20 cellular contexts compared by ENCODE assay signal in genomic region chr6:148293181-148293995, GRCh38. TPM values are rescaled to one million over a fixed set of nuclear protein-coding genes. Genes with fewer than 3 reads are reported as not detected.
A peak's percentile ranks its signal among the peaks of the same experiment; 100 is the strongest.
DNase-seq lines count a peak whose midpoint lies in the region; ATAC-seq, FAIRE-seq and TF ChIP-seq lines count a peak whose summit lies in the region.
"Had no signal": no experiment of that assay in that cellular context is flagged by ENCODE, and none has a peak within 500 bp of the region (broad histone marks: within the 10 kb centered on the region; RNA-seq: fewer than 3 reads in every experiment).

No MANE protein-coding gene starts in this region.

- no peak for TF ChIP-seq EP300 in stomach (IDR thresholded peaks at IDR 0.05)

- H3K27ac ChIP-seq in body of pancreas (no peak overlapping the region), right cardiac atrium (ENCODE audit: low read length) (no peak overlapping the region), stomach (no peak overlapping the region)
- H3K27ac ChIP-seq: vagina, VCaP had no signal

- peak; percentile 67 for ATAC-seq in body of pancreas
- peak; percentile 41 to 62 for ATAC-seq in right cardiac atrium
- no peak for ATAC-seq in GM18870 (IDR thresholded peaks at IDR 0.05; ENCODE audit: unreplicated experiment)
- no peak for ATAC-seq in GM18868 (IDR thresholded peaks at IDR 0.05; ENCODE audit: unreplicated experiment)
- ATAC-seq: stimulated activated memory B cell treated with anti-CD40 and anti-IgM and Interleukin-4, amounts not matched to agents 10 μg/mL and 1 μg/mL and 100 μg/mL, for 72 hours had no signal

- peaks cover 7% of the 10 kb centered on the region for H3K4me1 ChIP-seq in body of pancreas
- H3K4me1 ChIP-seq in right cardiac atrium (ENCODE audit: control insufficient read depth, insufficient read depth, low read length) = no peaks in the 10 kb centered on the region
- peaks cover 0 to 7% (median 2%) of the 10 kb centered on the region in 4 donors for H3K4me1 ChIP-seq in stomach

- H3K4me3 ChIP-seq in body of pancreas (no peak overlapping the region), right cardiac atrium (ENCODE audit: low read length) (no peak overlapping the region), stomach (no peak overlapping the region)
- H3K4me3 ChIP-seq: esophagus squamous epithelium, vagina had no signal

- peak; percentile 61 for DNase-seq in D341Med (ENCODE audit: low spot score)
- peak; percentile 38 to 71 (median 60) for DNase-seq in body of pancreas
- peak in 2 of 3 donors; percentile 67 to 68 for DNase-seq in right cardiac atrium
- peak; percentile 75 for DNase-seq in pons (ENCODE audit: low spot score)
- no peak for DNase-seq in stomach
- no peak for DNase-seq in H54 (ENCODE audit: insufficient read length, low spot score)
- DNase-seq: activated CD4-positive, alpha-beta memory T cell treated with anti-CD3 and anti-CD28 coated beads for 36 hours; activated naive CD4-positive, alpha-beta T cell treated with anti-CD3 and anti-CD28 coated beads, Interleukin-2, amount 50 U/mL, for 16 hours; activated T-cell treated with anti-CD3 and anti-CD28 coated beads, Interleukin-2, amount 50 U/mL, for 24 hours; CD4-positive, alpha-beta T cell; DMS53; esophagus squamous epithelium; NCI-H146; NCI-H345 had no signal

- H3K36me3 ChIP-seq in body of pancreas (replicated peaks in 1 of 2; ENCODE audit: insufficient read depth in 1 of 2, low read depth in 2 of 2) = no peaks in the 10 kb centered on the region
- no peaks in the 10 kb centered on the region for H3K36me3 ChIP-seq in stomach
- H3K36me3 ChIP-seq: esophagus squamous epithelium, vagina had no signal

- no peak for FAIRE-seq in H54 (lab: Jason Lieb, UNC)
- FAIRE-seq: bronchial epithelial cell had no signal

- H3K27me3 ChIP-seq in body of pancreas (no peaks in the 10 kb centered on the region), right cardiac atrium (ENCODE audit: control insufficient read depth, insufficient read depth) (no peaks in the 10 kb centered on the region), stomach (no peaks in the 10 kb centered on the region)
- H3K27me3 ChIP-seq: esophagus squamous epithelium, vagina had no signal

- WGBS in body of pancreas, 2 donors = 31 to 49% methylated on average over 4 to 9 of the region's 9 CpGs
- 63% methylated on average over 9 of the region's 9 CpGs for WGBS in right cardiac atrium
- WGBS in stomach, 5 donors = 58 to 88% (median 78%) methylated on average over 8 to 9 of the region's 9 CpGs

- intact Hi-C loops in body of pancreas (cut with DNase I) = no loop called here
- intact Hi-C loops in right cardiac atrium (cut with DNase I) = no loop called here
- intact Hi-C loops in stomach (cut with DNase I; ENCODE audit: low total_unique reads) = no loop called here

- TF ChIP-seq CTCF in body of pancreas (IDR thresholded peaks at IDR 0.05) = no peak
- TF ChIP-seq CTCF in stomach (IDR thresholded peaks at IDR 0.05) = no peak

- TF ChIP-seq POLR2A in body of pancreas (IDR thresholded peaks at IDR 0.05) = no peak
- TF ChIP-seq POLR2A in stomach (IDR thresholded peaks at IDR 0.05) = no peak
- no peak for TF ChIP-seq POLR2A in H54 (IDR thresholded peaks at IDR 0.05; ENCODE audit: low read depth, low read length)

- H3K9me3 ChIP-seq in body of pancreas (no peaks in the 10 kb centered on the region), right cardiac atrium (ENCODE audit: control insufficient read depth, low read length) (no peaks in the 10 kb centered on the region), stomach (no peaks in the 10 kb centered on the region)
- H3K9me3 ChIP-seq: esophagus squamous epithelium, vagina had no signal

RNA-seq across cellular contexts. Expression of gene SASH1, which starts 49.2 kb away (rescaled TPM):
- total RNA-seq in body of pancreas (10 to 100 TPM; 21.0 to 49.8 TPM), right cardiac atrium (10 to 100 TPM; 25.3 to 33.2 (median 29.5) TPM), stomach (10 to 100 TPM; 14.0 to 82.6 (median 19.4) TPM)
- polyA plus RNA-seq in right cardiac atrium (14.1 TPM), stomach (1 to 10 TPM; 5.8 to 8.6 (median 7.5) TPM)

Comparison
In these comparisons a context has a peak if more than half of its experiments do, and no peak if none do; other contexts are left out.
1. DNase-seq: peak in D341Med (single experiment), body of pancreas (4 of 4), right cardiac atrium (2 of 3) and pons (single experiment); none in stomach (single experiment) and H54 (single experiment).
2. ATAC-seq: peak in body of pancreas (single experiment) and right cardiac atrium (2 of 2); none in GM18870 (single experiment) and GM18868 (single experiment).